In genomic region chr16:29995911-29996772, GRCh38 we compare ENCODE assay signal across 1 cellular context.
TF ChIP-seq lines count a peak whose summit lies in the region.

INO80E (plus strand) TSS chr16:29996241; CDS start chr16:29996311, 70 bp downstream.

TF ChIP-seq in K562, 482 proteins besides CTCF, POLR2A, EP300 and RAD21 (continued from another document and continues in another):
- peak; percentile 60 for TF ChIP-seq ATF3 (IDR thresholded peaks at IDR 0.05)
- TF ChIP-seq ATF3 (CRISPR knock-in tag; conservative IDR thresholded peaks at IDR 0.05): peak; percentile 90
- no peak for TF ChIP-seq ARHGAP35 (IDR thresholded peaks at IDR 0.05; ENCODE audit: partially characterized antibody)
- TF ChIP-seq TCF7L2 (IDR thresholded peaks at IDR 0.05; ENCODE audit: low read depth, low read length): no peak
- no peak for TF ChIP-seq BRF1 (IDR thresholded peaks at IDR 0.05; ENCODE audit: borderline replicate concordance, extremely low read depth, insufficient read length)
- TF ChIP-seq RBFOX2 (IDR thresholded peaks at IDR 0.05; ENCODE audit: low read depth, low read length): peak; percentile 89
- no peak for TF ChIP-seq PHB (CRISPR knock-in tag; IDR thresholded peaks at IDR 0.05)
- TF ChIP-seq ZNF561 (CRISPR knock-in tag; conservative IDR thresholded peaks at IDR 0.05): no peak
- TF ChIP-seq ZBTB7A (IDR thresholded peaks at IDR 0.05; ENCODE audit: borderline replicate concordance, control insufficient read depth, low read depth, low read length): no peak
- TF ChIP-seq E2F6 (IDR thresholded peaks at IDR 0.05; ENCODE audit: borderline replicate concordance in 1 of 2, extremely low read depth in 1 of 2, insufficient read depth in 1 of 2, insufficient read length in 1 of 2, low read depth in 1 of 2, low read length in 1 of 2, poor library complexity in 1 of 2, severe bottlenecking in 1 of 2): no peak
- TF ChIP-seq XRCC3 (IDR thresholded peaks at IDR 0.05): no peak
- TF ChIP-seq CEBPG (CRISPR knock-in tag; IDR thresholded peaks at IDR 0.05): peak; percentile 29; the same call in 1 of the 2 replicates
- no peak for TF ChIP-seq CEBPG (tag; conservative IDR thresholded peaks at IDR 0.05 in 1 of 2, IDR thresholded peaks at IDR 0.05 in 1 of 2)
- TF ChIP-seq FIP1L1 (IDR thresholded peaks at IDR 0.05; ENCODE audit: low read depth, low read length, poor library complexity, severe bottlenecking): no peak
- no peak for TF ChIP-seq ZC3H8 (IDR thresholded peaks at IDR 0.05)
- TF ChIP-seq SMAD4 (CRISPR knock-in tag; conservative IDR thresholded peaks at IDR 0.05): 0 out of 2 replicates have a peak, but pooled peaks have one; percentile 7
- peak; percentile 2; the same call in 1 of the 2 replicates for TF ChIP-seq ZNF12 (CRISPR knock-in tag; IDR thresholded peaks at IDR 0.05)
- peak in 1 of 2 experiments; percentile 74; a peak in 2 of 4 replicates for TF ChIP-seq CSDE1 (IDR thresholded peaks at IDR 0.05)
- no peak for TF ChIP-seq ZBTB17 (CRISPR knock-in tag; IDR thresholded peaks at IDR 0.05)
- no peak for TF ChIP-seq ZNF23 (CRISPR knock-in tag; IDR thresholded peaks at IDR 0.05)
- no peak for TF ChIP-seq NFE2 (IDR thresholded peaks at IDR 0.05; ENCODE audit: low read depth)
- peak; percentile 70; the same call in 1 of the 2 replicates for TF ChIP-seq ESRRA (IDR thresholded peaks at IDR 0.05; ENCODE audit: borderline replicate concordance, low read depth)
- TF ChIP-seq ATF1 (CRISPR knock-in tag; IDR thresholded peaks at IDR 0.05): peak; percentile 75; the same call in 1 of the 2 replicates
- TF ChIP-seq ATF1 (tag; IDR thresholded peaks at IDR 0.05): peak; percentile 99
- TF ChIP-seq MLLT1 (IDR thresholded peaks at IDR 0.05): 0 out of 4 replicates have a peak, but pooled peaks of 1 of the 2 experiments have one; percentile 42
- TF ChIP-seq KDM2B (CRISPR knock-in tag; IDR thresholded peaks at IDR 0.05): 0 out of 2 replicates have a peak, but pooled peaks have one; percentile 3
- TF ChIP-seq CTCFL (IDR thresholded peaks at IDR 0.05; ENCODE audit: borderline replicate concordance, insufficient read depth, low read depth, low read length, poor library complexity, severe bottlenecking): no peak
- no peak for TF ChIP-seq TFAM (CRISPR knock-in tag; conservative IDR thresholded peaks at IDR 0.05)
- TF ChIP-seq ZNF764 (CRISPR knock-in tag; IDR thresholded peaks at IDR 0.05; ENCODE audit: low read depth): no peak
- peak; percentile 96 for TF ChIP-seq C11orf30 (IDR thresholded peaks at IDR 0.05; ENCODE audit: low read depth)
- TF ChIP-seq ZNF445 (CRISPR knock-in tag; IDR thresholded peaks at IDR 0.05; ENCODE audit: low read depth): no peak
- TF ChIP-seq CHD1 (IDR thresholded peaks at IDR 0.05; ENCODE audit: low read length): peak; percentile 38
- peak in 1 of 2 experiments; percentile 77; a peak in 2 of 4 replicates for TF ChIP-seq SRF (CRISPR knock-in tag; IDR thresholded peaks at IDR 0.05)
- peak; percentile 32; the same call in 1 of the 2 replicates for TF ChIP-seq MTA3 (IDR thresholded peaks at IDR 0.05; ENCODE audit: borderline replicate concordance)
- no peak for TF ChIP-seq ILK (tag; IDR thresholded peaks at IDR 0.05; ENCODE audit: borderline replicate concordance, low read depth)
- no peak for TF ChIP-seq SLC30A9 (CRISPR knock-in tag; IDR thresholded peaks at IDR 0.05)
- TF ChIP-seq ZNF507 (tag; conservative IDR thresholded peaks at IDR 0.05): no peak
- no peak for TF ChIP-seq FOXJ3 (CRISPR knock-in tag; IDR thresholded peaks at IDR 0.05)
- TF ChIP-seq NFXL1 (CRISPR knock-in tag; IDR thresholded peaks at IDR 0.05): no peak
- peak; percentile 63; the same call in 1 of the 2 replicates for TF ChIP-seq ZNF175 (CRISPR knock-in tag; IDR thresholded peaks at IDR 0.05; ENCODE audit: low read depth)
- TF ChIP-seq ZBTB2 (IDR thresholded peaks at IDR 0.05): peak; percentile 46; the same call in 1 of the 2 replicates
- no peak for TF ChIP-seq ZBTB34 (CRISPR knock-in tag; IDR thresholded peaks at IDR 0.05)
- no peak for TF ChIP-seq NCOA4 (IDR thresholded peaks at IDR 0.05; ENCODE audit: partially characterized antibody)
- no peak for TF ChIP-seq ZNF146 (CRISPR knock-in tag; IDR thresholded peaks at IDR 0.05; ENCODE audit: unreplicated experiment)
- TF ChIP-seq RNF219 (CRISPR knock-in tag; IDR thresholded peaks at IDR 0.05): no peak
- TF ChIP-seq NFYB (IDR thresholded peaks at IDR 0.05; ENCODE audit: extremely low read depth, insufficient read length): no peak
- TF ChIP-seq DEAF1 (CRISPR knock-in tag; IDR thresholded peaks at IDR 0.05): no peak
- TF ChIP-seq ZBTB8A (IDR thresholded peaks at IDR 0.05; ENCODE audit: partially characterized antibody): no peak
- peak; percentile 45 to 84; a peak in 2 of 4 replicates for TF ChIP-seq MAZ (CRISPR knock-in tag; conservative IDR thresholded peaks at IDR 0.05 in 1 of 2, IDR thresholded peaks at IDR 0.05 in 1 of 2)
- no peak for TF ChIP-seq SIRT6 (IDR thresholded peaks at IDR 0.05; ENCODE audit: low read depth, low read length)
- peak; percentile 97 for TF ChIP-seq ELF1 (tag; IDR thresholded peaks at IDR 0.05)
- TF ChIP-seq RFX7 (CRISPR knock-in tag; IDR thresholded peaks at IDR 0.05): no peak
- no peak for TF ChIP-seq SAP30 (IDR thresholded peaks at IDR 0.05; ENCODE audit: borderline replicate concordance, insufficient read depth, low read depth, low read length, poor library complexity, severe bottlenecking)
- TF ChIP-seq NR1H2 (CRISPR knock-in tag; IDR thresholded peaks at IDR 0.05): no peak
- TF ChIP-seq BCOR (IDR thresholded peaks at IDR 0.05): peak; percentile 87
- peak; percentile 98 for TF ChIP-seq CREM (IDR thresholded peaks at IDR 0.05; ENCODE audit: low read depth)
- TF ChIP-seq MXI1 (IDR thresholded peaks at IDR 0.05; ENCODE audit: low read depth, low read length): 0 out of 2 replicates have a peak, but pooled peaks have one; percentile 51
- TF ChIP-seq GABPA (tag; conservative IDR thresholded peaks at IDR 0.05; ENCODE audit: low read depth): peak; percentile 90
- TF ChIP-seq HNRNPLL (IDR thresholded peaks at IDR 0.05; ENCODE audit: low read depth, low read length, poor library complexity, severe bottlenecking): peak; percentile 66
- TF ChIP-seq KLF6 (CRISPR knock-in tag; IDR thresholded peaks at IDR 0.05; ENCODE audit: borderline replicate concordance): peak; percentile 58; the same call in 1 of the 2 replicates
- no peak for TF ChIP-seq SRSF1 (IDR thresholded peaks at IDR 0.05; ENCODE audit: low read depth, low read length)
